Comparison of ENCODE assay signal across 16 cellular contexts in the genomic region with DNA sequence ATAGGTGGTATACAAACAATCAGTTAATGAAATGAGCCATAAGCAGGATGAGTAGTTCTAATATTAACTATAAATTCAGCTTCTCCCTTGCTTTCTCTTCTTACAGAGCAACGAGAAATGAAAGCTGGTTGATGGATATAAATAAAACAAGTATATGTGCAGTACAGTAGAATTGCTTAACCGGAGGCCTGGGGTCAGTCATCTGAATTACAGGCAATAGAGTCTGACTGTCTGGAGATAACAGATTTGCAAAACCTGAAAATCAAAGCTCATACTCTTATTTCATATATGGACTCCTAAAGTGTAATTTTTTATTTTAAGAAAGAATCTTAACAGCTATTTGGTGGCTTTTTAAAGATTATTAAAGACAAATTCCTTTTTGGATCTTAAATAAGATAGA. TPM values are rescaled to one million over a fixed set of nuclear protein-coding genes. Genes with fewer than 3 reads are reported as not detected.
DNase-seq lines count a peak whose midpoint lies in the region; ATAC-seq and TF ChIP-seq lines count a peak whose summit lies in the region.
"Had no signal": no experiment of that assay in that cellular context is flagged by ENCODE, and none has a peak within 500 bp of the region (broad histone marks: within the 10 kb centered on the region; RNA-seq: fewer than 3 reads in every experiment).

No MANE protein-coding gene starts in this region.

- no peaks in the 10 kb centered on the region for H3K27me3 ChIP-seq in Karpas-422 (ENCODE audit: low read length)
- no peaks in the 10 kb centered on the region for H3K27me3 ChIP-seq in uterus
- H3K27me3 ChIP-seq: breast epithelium, hepatocyte, SJCRH30, upper lobe of right lung had no signal

- no peak overlapping the region for H3K4me2 ChIP-seq in Karpas-422 (ENCODE audit: low read depth, low read length, poor library complexity, severe bottlenecking)
- H3K4me2 ChIP-seq: hepatocyte had no signal

- H3K36me3 ChIP-seq in Karpas-422 (ENCODE audit: insufficient read depth, low read length) = no peaks in the 10 kb centered on the region
- H3K36me3 ChIP-seq in uterus = no peaks in the 10 kb centered on the region
- H3K36me3 ChIP-seq: breast epithelium, SJCRH30, upper lobe of right lung had no signal

- no peaks in the 10 kb centered on the region for H3K9me2 ChIP-seq in Karpas-422 (replicated peaks; ENCODE audit: insufficient read depth, low read length)

- intact Hi-C loops in uterus (cut with DNase I; ENCODE audit: low total_unique reads) = no loop called here

- H2AFZ ChIP-seq in Karpas-422 (ENCODE audit: low read length) = no peak overlapping the region
- H2AFZ ChIP-seq: hepatocyte had no signal

- TF ChIP-seq CTCF in foreskin fibroblast (IDR thresholded peaks at IDR 0.05; ENCODE audit: low read depth, low read length) (no peak), uterus (IDR thresholded peaks at IDR 0.05) (no peak)

- DNase-seq in Karpas-422 = peak; percentile 47
- DNase-seq in foreskin fibroblast = peak; percentile 14 to 48
- no peak for DNase-seq in uterus
- no peak for DNase-seq in D341Med (ENCODE audit: low spot score)
- no peak for DNase-seq in ureter (ENCODE audit: low spot score)
- DNase-seq: activated naive CD4-positive, alpha-beta T cell; DMS79; SJCRH30; upper lobe of right lung had no signal

- no peaks in the 10 kb centered on the region for H3K4me1 ChIP-seq in Karpas-422 (ENCODE audit: low read length)
- no peaks in the 10 kb centered on the region for H3K4me1 ChIP-seq in uterus
- H3K4me1 ChIP-seq: breast epithelium, SJCRH30, upper lobe of right lung had no signal

- no peaks in the 10 kb centered on the region for H3K79me2 ChIP-seq in Karpas-422 (ENCODE audit: low read length)
- H3K79me2 ChIP-seq: hepatocyte had no signal

- ATAC-seq in GM18511 (IDR thresholded peaks at IDR 0.05; ENCODE audit: unreplicated experiment) = peak; percentile 83
- peak; percentile 55 for ATAC-seq in GM21529 (IDR thresholded peaks at IDR 0.05; ENCODE audit: unreplicated experiment)
- ATAC-seq in GM21786 (IDR thresholded peaks at IDR 0.05; ENCODE audit: unreplicated experiment) = no peak
- ATAC-seq: natural killer cell treated with Interleukin-12 subunit alpha and Interleukin-12 subunit beta and Interleukin-15 and Interleukin-18, amount 100 ng/mL, for 72 hours; upper lobe of right lung had no signal

- H3K9ac ChIP-seq in Karpas-422 (ENCODE audit: low read length) = no peak overlapping the region

- no peak for TF ChIP-seq POLR2A in uterus (IDR thresholded peaks at IDR 0.05)

- H3K4me3 ChIP-seq in Karpas-422 (ENCODE audit: low read length) = no peak overlapping the region
- H3K4me3 ChIP-seq in foreskin fibroblast (ENCODE audit: low read depth in 1 of 2, low read length in 2 of 2) = no peak overlapping the region
- H3K4me3 ChIP-seq in uterus = no peak overlapping the region
- H3K4me3 ChIP-seq: breast epithelium, hepatocyte, SJCRH30, upper lobe of right lung had no signal

- H4K20me1 ChIP-seq in Karpas-422 (ENCODE audit: insufficient read depth, low read depth, low read length) = no peaks in the 10 kb centered on the region

- H3K27ac ChIP-seq in Karpas-422 (ENCODE audit: low read length) (no peak overlapping the region), uterus (no peak overlapping the region)
- H3K27ac ChIP-seq: breast epithelium, hepatocyte, SJCRH30, upper lobe of right lung had no signal

- no peaks in the 10 kb centered on the region for H3K9me3 ChIP-seq in Karpas-422 (ENCODE audit: low read length)
- no peaks in the 10 kb centered on the region for H3K9me3 ChIP-seq in uterus
- H3K9me3 ChIP-seq: breast epithelium, SJCRH30, upper lobe of right lung had no signal

RNA-seq across cellular contexts. Expression of a gene that starts 43.1 kb away (rescaled TPM):
- total RNA-seq in Karpas-422 (2014; rRNA removed; shearing (Covaris generic); ENCODE audit: low replicate concordance) = not detected in 2 replicates
- total RNA-seq in uterus (10 to 100 TPM in 1 of 4 donors, 1 to 10 TPM in 3; 2.8 to 23.0 (median 6.4) TPM), ureter (15.8 TPM)
- total RNA-seq: activated CD8-positive, alpha-beta memory T cell treated with anti-CD3 and anti-CD28 coated beads for 36 hours; natural killer cell treated with Interleukin-12 subunit alpha and Interleukin-12 subunit beta and Interleukin-15 and Interleukin-18, amount 100 ng/mL, for 72 hours had no signal

Comparison
In these comparisons a context has a peak if more than half of its experiments do, and no peak if none do; other contexts are left out.
1. DNase-seq: peak in Karpas-422 (single experiment) and foreskin fibroblast (2 of 2); none in uterus (0 of 2), D341Med (single experiment) and ureter (single experiment).